ENCODE assay signal across 8 cellular contexts in the genomic region with DNA sequence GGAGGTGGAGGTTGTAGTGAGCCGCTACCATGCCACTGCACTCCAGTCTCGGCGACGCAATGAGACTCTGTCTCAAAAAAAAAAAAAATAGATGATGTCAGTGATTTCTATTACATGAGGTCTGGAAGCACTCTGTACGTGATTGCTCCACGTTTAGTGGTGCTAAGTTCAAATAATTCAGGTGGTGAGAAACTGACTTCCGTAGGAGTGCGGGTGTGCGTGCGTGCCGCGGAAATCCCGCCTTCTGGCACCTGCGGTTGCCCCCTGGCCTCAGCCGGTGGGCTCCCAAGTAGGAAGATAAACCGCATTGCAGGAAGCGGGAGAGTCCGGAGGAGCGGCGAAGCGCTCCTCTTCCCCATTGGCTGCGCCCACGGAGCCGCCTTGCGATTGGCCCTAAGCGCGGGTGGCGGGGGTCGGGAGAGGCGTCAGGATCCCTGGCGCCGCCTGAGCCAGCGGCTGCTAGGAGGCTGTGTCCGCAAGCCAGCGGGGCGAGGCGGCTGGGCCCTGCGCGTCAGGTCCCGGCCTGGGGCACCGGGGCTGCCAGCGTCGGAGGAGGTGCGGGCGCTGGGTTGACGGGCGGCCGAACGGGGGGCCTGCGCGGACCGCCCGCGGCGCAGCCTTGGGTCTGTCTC. TPM values are rescaled to one million over a fixed set of nuclear protein-coding genes. Genes with fewer than 3 reads are reported as not detected.
DNase-seq lines count a peak whose midpoint lies in the region; ATAC-seq and TF ChIP-seq lines count a peak whose summit lies in the region.
"Not testable (repeated sequence)": the region's sequence is repeated elsewhere in the genome, so short reads cannot be mapped to it uniquely, and the experiment has no call there.

No MANE protein-coding gene starts in this region.

- H3K4me3 Mint-ChIP-seq in Calu3 (ENCODE audit: low read depth, unreplicated experiment) (peak overlapping the region; percentile 55), T-helper 17 cell (peak overlapping the region; percentile 91)
- H3K4me3 Mint-ChIP-seq in activated naive CD8-positive, alpha-beta T cell treated with anti-CD3 and anti-CD28 coated beads, Interleukin-2, amount 10 ng/mL, durations not matched to agents 7 days and 5 days, result peak overlapping the region; percentile 80

- not testable (repeated sequence) for H3K27ac Mint-ChIP-seq in Calu3 (ENCODE audit: unreplicated experiment)
- H3K27ac Mint-ChIP-seq in T-helper 17 cell, result peak overlapping the region; percentile 89
- H3K27ac Mint-ChIP-seq in activated naive CD8-positive, alpha-beta T cell treated with anti-CD3 and anti-CD28 coated beads, Interleukin-2, amount 10 ng/mL, durations not matched to agents 7 days and 5 days, result peak overlapping the region; percentile 37

- not testable (repeated sequence) for H3K9me3 Mint-ChIP-seq in Calu3 (ENCODE audit: low read depth, unreplicated experiment); activated naive CD8-positive, alpha-beta T cell treated with anti-CD3 and anti-CD28 coated beads, Interleukin-2, amount 10 ng/mL, durations not matched to agents 7 days and 5 days

- H3K9me3 ChIP-seq in T-helper 17 cell (ENCODE audit: control insufficient read depth, low read length, poor library complexity, severe bottlenecking); neural cell (ENCODE audit: low read length): not testable (repeated sequence)

- H4K20me1 ChIP-seq in neural cell (ENCODE audit: insufficient read depth), result not testable (repeated sequence)

- not testable (repeated sequence) for BruUV-seq in Calu3 (replicated peaks; lab: Mats Ljungman, UMichigan)

- TF ChIP-seq EP300 in neural cell (conservative IDR thresholded peaks at IDR 0.05; ENCODE audit: poor library complexity, severe bottlenecking), result not testable (repeated sequence)

- H3K9ac ChIP-seq in neural cell (ENCODE audit: low read length), result not testable (repeated sequence)

- DNase-seq in Calu3 (peak; percentile 2), M059J (ENCODE audit: low read depth) (peak; percentile 28), T-helper 17 cell (peak; percentile 20 to 42 (median 22)), glomerular visceral epithelial cell (ENCODE audit: extremely low spot score) (peak; percentile 17)
- peak; percentile 59 for DNase-seq in activated naive CD8-positive, alpha-beta T cell treated with anti-CD3 and anti-CD28 coated beads, Interleukin-2, amount 10 ng/mL, durations not matched to agents 7 days and 5 days
- peak; percentile 22 for DNase-seq in stimulated activated CD8-positive, alpha-beta memory T cell treated with anti-CD3 and anti-CD28 coated beads, Interleukin-7, amount 100 ng/mL, for 24 hours (ENCODE audit: low read depth)

- not testable (repeated sequence) for TF ChIP-seq RAD21 in neural cell (conservative IDR thresholded peaks at IDR 0.05)

- H3K27ac ChIP-seq in neural cell (ENCODE audit: low read length), result not testable (repeated sequence)

- not testable (repeated sequence) for H3K36me3 Mint-ChIP-seq in Calu3 (ENCODE audit: insufficient read depth, unreplicated experiment); T-helper 17 cell (ENCODE audit: low read depth); activated naive CD8-positive, alpha-beta T cell treated with anti-CD3 and anti-CD28 coated beads, Interleukin-2, amount 10 ng/mL, durations not matched to agents 7 days and 5 days

- peak overlapping the region; percentile 60 for H3K4me3 ChIP-seq in neural cell (ENCODE audit: low read length)

- not testable (repeated sequence) for TF ChIP-seq CTCF in Calu3 (IDR thresholded peaks at IDR 0.05; ENCODE audit: unreplicated experiment); neural cell (IDR thresholded peaks at IDR 0.05; ENCODE audit: poor library complexity, severe bottlenecking)

- H3K27me3 ChIP-seq in neural cell (ENCODE audit: insufficient read depth, low read depth, low read length), result not testable (repeated sequence)

- H3K4me1 Mint-ChIP-seq in Calu3 (ENCODE audit: low read depth, unreplicated experiment); T-helper 17 cell: not testable (repeated sequence)
- H3K4me1 Mint-ChIP-seq in activated naive CD8-positive, alpha-beta T cell treated with anti-CD3 and anti-CD28 coated beads, Interleukin-2, amount 10 ng/mL, durations not matched to agents 7 days and 5 days, result peaks cover 10% of the 10 kb centered on the region

- not testable (repeated sequence) for H3K79me2 ChIP-seq in neural cell (replicated peaks; ENCODE audit: insufficient read depth, low read length)

- not testable (repeated sequence) for H3K9me2 ChIP-seq in neural cell (ENCODE audit: insufficient read depth, low read length)

- not testable (repeated sequence) for H3K4me2 ChIP-seq in neural cell (ENCODE audit: low read length)

- not testable (repeated sequence) for H2AFZ ChIP-seq in neural cell (ENCODE audit: low read depth, low read length)

- intact Hi-C loops in Calu3 (cut with micrococcal nuclease; ENCODE audit: unreplicated experiment), result not testable (repeated sequence)

- H3K27me3 Mint-ChIP-seq in Calu3 (ENCODE audit: unreplicated experiment), result peaks cover 13% of the 10 kb centered on the region
- not testable (repeated sequence) for H3K27me3 Mint-ChIP-seq in T-helper 17 cell
- peaks cover 23% of the 10 kb centered on the region for H3K27me3 Mint-ChIP-seq in activated naive CD8-positive, alpha-beta T cell treated with anti-CD3 and anti-CD28 coated beads, Interleukin-2, amount 10 ng/mL, durations not matched to agents 7 days and 5 days

- not testable (repeated sequence) for H3F3A ChIP-seq in neural cell (ENCODE audit: insufficient read depth, low read length, poor library complexity, severe bottlenecking)

- POLR2A ChIA-PET in activated naive CD8-positive, alpha-beta T cell treated with anti-CD3 and anti-CD28 coated beads, Interleukin-2, amount 10 ng/mL, durations not matched to agents 7 days and 5 days (lab: Charles Lee), result interaction anchor here (0.7 kb wide), 1 partner anchor 33 kb away, joined by 3 read pairs; no protein-coding TSS in a partner anchor

- H3K36me3 ChIP-seq in neural cell (ENCODE audit: insufficient read depth, low read length), result not testable (repeated sequence)

- peak; percentile 81 for ATAC-seq in GM21576 (IDR thresholded peaks at IDR 0.05; ENCODE audit: unreplicated experiment)
- peak; percentile 85 for ATAC-seq in T-helper 17 cell
- peak; percentile 78 for ATAC-seq in activated naive CD8-positive, alpha-beta T cell treated with anti-CD3 and anti-CD28 coated beads, Interleukin-2, amount 10 ng/mL, durations not matched to agents 7 days and 5 days (ENCODE audit: low read depth)

- CTCF ChIA-PET in Calu3 (lab: Charles Lee), result not testable (repeated sequence)

RNA-seq across cellular contexts. Expression of a gene that starts 28.9 kb away (rescaled TPM):
- total RNA-seq in Calu3 (2022) (8.3 and 10.0 TPM in 2 replicates), T-helper 17 cell (10 to 100 TPM; 10.0 to 12.2 TPM)
- total RNA-seq in M059J (2014; rRNA removed; shearing (Covaris generic)), result 14.6 and 26.3 TPM in 2 replicates
- total RNA-seq in activated naive CD8-positive, alpha-beta T cell treated with anti-CD3 and anti-CD28 coated beads, Interleukin-2, amount 10 ng/mL, durations not matched to agents 7 days and 5 days, result 10 to 100 TPM; 17.1 to 19.9 TPM
- 32.3 and 32.8 TPM in 2 replicates for polyA plus RNA-seq in neural cell
- polyA minus RNA-seq in neural cell, result 43.3 and 47.9 TPM in 2 replicates

Comparison
In these comparisons a context has a peak if more than half of its experiments do, and no peak if none do; other contexts are left out.
1. DNase-seq: peak in every context shown above with its lines; median percentile 59 in activated naive CD8-positive, alpha-beta T cell treated with anti-CD3 and anti-CD28 coated beads, Interleukin-2, amount 10 ng/mL, durations not matched to agents 7 days and 5 days; 28 in M059J; 22 in T-helper 17 cell; 22 in stimulated activated CD8-positive, alpha-beta memory T cell treated with anti-CD3 and anti-CD28 coated beads, Interleukin-7, amount 100 ng/mL, for 24 hours; 17 in glomerular visceral epithelial cell; 2 in Calu3.